In genomic region chr19:35013047-35013819, GRCh38 we compare ENCODE assay signal across 8 cellular contexts. TPM values are rescaled to one million over a fixed set of nuclear protein-coding genes. Genes with fewer than 3 reads are reported as not detected.
DNase-seq lines count a peak whose midpoint lies in the region; ATAC-seq and TF ChIP-seq lines count a peak whose summit lies in the region.

No MANE protein-coding gene starts in this region.

- no peaks in the 10 kb centered on the region for H3K9me3 ChIP-seq in A673 (ENCODE audit: low read depth, low read length, poor library complexity, severe bottlenecking)
- H3K9me3 ChIP-seq in Peyer's patch = no peaks in the 10 kb centered on the region
- H3K9me3 ChIP-seq in parathyroid adenoma (ENCODE audit: control insufficient read depth, low read length) = no peaks in the 10 kb centered on the region

- intact Hi-C loops in A673 (cut with micrococcal nuclease; ENCODE audit: unreplicated experiment) = loop anchor here (10.0 kb wide), 1 partner anchor 178 kb away; no protein-coding TSS in a partner anchor

- H3K36me3 ChIP-seq in A673 (ENCODE audit: insufficient read depth, low read length, poor library complexity, severe bottlenecking) (peaks cover 72% of the 10 kb centered on the region), Peyer's patch (peaks cover 0 to 57% (median 0%) of the 10 kb centered on the region in 3 donors), parathyroid adenoma (ENCODE audit: control insufficient read depth, insufficient read depth, low read length) (no peaks in the 10 kb centered on the region)

- peaks cover 100% of the 10 kb centered on the region for H3K36me3 Mint-ChIP-seq in activated T-helper 17 cell treated with anti-CD3 and anti-CD28 coated beads, Interleukin-2, amount 50 U/mL, for 72 hours (ENCODE audit: low read depth)
- H3K36me3 Mint-ChIP-seq in type B pancreatic cell = peaks cover 14% of the 10 kb centered on the region

- no peak overlapping the region for H3K4me2 ChIP-seq in parathyroid adenoma (ENCODE audit: low read length)

- H3K79me2 ChIP-seq in parathyroid adenoma = peaks cover 5% of the 10 kb centered on the region

- H2AFZ ChIP-seq in parathyroid adenoma = no peak overlapping the region

- H3K4me3 Mint-ChIP-seq in activated T-helper 17 cell treated with anti-CD3 and anti-CD28 coated beads, Interleukin-2, amount 50 U/mL, for 72 hours = peak overlapping the region; percentile 71
- H3K4me3 Mint-ChIP-seq in type B pancreatic cell = no peak overlapping the region

- POLR2A ChIA-PET in A673 (lab: Charles Lee; ENCODE audit: low non-redundant PET) = no interaction called here

- peak overlapping the region; percentile 96 for H3K27ac Mint-ChIP-seq in activated T-helper 17 cell treated with anti-CD3 and anti-CD28 coated beads, Interleukin-2, amount 50 U/mL, for 72 hours
- no peak overlapping the region for H3K27ac Mint-ChIP-seq in type B pancreatic cell

- no peak overlapping the region for H3K9ac ChIP-seq in parathyroid adenoma

- H3K27ac ChIP-seq in A673 (ENCODE audit: low read depth, low read length, poor library complexity, severe bottlenecking) (no peak overlapping the region), Peyer's patch (peak overlapping the region in 3 of 4 donors; percentile 24 to 69 (median 54)), parathyroid adenoma (no peak overlapping the region)

- H3K4me1 ChIP-seq in A673 (ENCODE audit: insufficient read depth, low read length, poor library complexity, severe bottlenecking) = no peaks in the 10 kb centered on the region
- peaks cover 0 to 32% (median 17%) of the 10 kb centered on the region in 4 donors for H3K4me1 ChIP-seq in Peyer's patch
- H3K4me1 ChIP-seq in parathyroid adenoma = no peaks in the 10 kb centered on the region

- ATAC-seq in activated T-helper 17 cell treated with anti-CD3 and anti-CD28 coated beads, Interleukin-2, amount 50 U/mL, for 72 hours (replicated peaks) = peak; percentile 75
- no peak for ATAC-seq in HG02610 (IDR thresholded peaks at IDR 0.05; ENCODE audit: unreplicated experiment)

- no TSS peak for BruUV-seq in A673 (replicated peaks; lab: Mats Ljungman, UMichigan)

- peaks cover 32% of the 10 kb centered on the region for H3K4me1 Mint-ChIP-seq in activated T-helper 17 cell treated with anti-CD3 and anti-CD28 coated beads, Interleukin-2, amount 50 U/mL, for 72 hours
- peaks cover 5% of the 10 kb centered on the region for H3K4me1 Mint-ChIP-seq in type B pancreatic cell (ENCODE audit: unreplicated experiment)

- peak in 1 of 2 donors; percentile 19 for TF ChIP-seq POLR2A in Peyer's patch (IDR thresholded peaks at IDR 0.05)

- DNase-seq in A673 (ENCODE audit: low spot score) (peak; percentile 71), GM20000 (ENCODE audit: low spot score) (peak; percentile 92), Peyer's patch (peak; percentile 75 to 87 (median 85)), fibroblast of the conjunctiva (ENCODE audit: low read depth) (peak; percentile 34), type B pancreatic cell (ENCODE audit: extremely low spot score, unreplicated experiment) (peak; percentile 83)

- no peaks in the 10 kb centered on the region for H3K27me3 Mint-ChIP-seq in activated T-helper 17 cell treated with anti-CD3 and anti-CD28 coated beads, Interleukin-2, amount 50 U/mL, for 72 hours
- H3K27me3 Mint-ChIP-seq in type B pancreatic cell = no peaks in the 10 kb centered on the region

- H3K9me3 Mint-ChIP-seq in activated T-helper 17 cell treated with anti-CD3 and anti-CD28 coated beads, Interleukin-2, amount 50 U/mL, for 72 hours = no peaks in the 10 kb centered on the region
- no peaks in the 10 kb centered on the region for H3K9me3 Mint-ChIP-seq in type B pancreatic cell

- H3K4me3 ChIP-seq in A673 (ENCODE audit: low read depth, low read length, poor library complexity, severe bottlenecking) (no peak overlapping the region), Peyer's patch (no peak overlapping the region), parathyroid adenoma (ENCODE audit: low read depth, low read length) (no peak overlapping the region)

- CTCF ChIA-PET in A673 (lab: Charles Lee) = interaction anchor here (0.5 to 0.8 kb wide), 3 partner anchors 41 to 1202 kb away, joined by 3 to 4 read pairs (median 3); partner anchors contain the start of gene ZNF146

- TF ChIP-seq CTCF in A673 (conservative IDR thresholded peaks at IDR 0.05; ENCODE audit: low read depth, low read length) (peak; percentile 85), GM20000 (IDR thresholded peaks at IDR 0.05; ENCODE audit: extremely low read depth, missing control alignments) (peak; percentile 94), Peyer's patch (IDR thresholded peaks at IDR 0.05) (peak; percentile 93 to 99 (median 96)), parathyroid adenoma (IDR thresholded peaks at IDR 0.05) (peak; percentile 99), type B pancreatic cell (conservative IDR thresholded peaks at IDR 0.05) (peak; percentile 92)

- H3K27me3 ChIP-seq in A673 (replicated peaks; ENCODE audit: insufficient read depth, low read depth, low read length, poor library complexity) (no peaks in the 10 kb centered on the region), Peyer's patch (no peaks in the 10 kb centered on the region), parathyroid adenoma (ENCODE audit: control insufficient read depth, insufficient read depth, low read length) (no peaks in the 10 kb centered on the region)

RNA-seq across cellular contexts. Expression of gene GRAMD1A, which starts 13.1 kb away (rescaled TPM):
- total RNA-seq in A673 (2021) (87.3 and 101 TPM in 2 replicates), Peyer's patch (100 to 1,000 TPM in 1 of 4 donors, 10 to 100 TPM in 2, 1 to 10 TPM in 1; 6.0 to 135 (median 61.6) TPM), type B pancreatic cell (ENCODE audit: low replicate concordance) (35.2 and 79.6 TPM in 2 replicates)
- total RNA-seq in activated T-helper 17 cell treated with anti-CD3 and anti-CD28 coated beads, Interleukin-2, amount 50 U/mL, for 72 hours = 100 to 1,000 TPM; 123 to 183 TPM

RNA-seq across cellular contexts. Expression of gene SCN1B, which starts 17.0 kb away (rescaled TPM):
- total RNA-seq in A673 (2021) (2.0 and 2.3 TPM in 2 replicates), Peyer's patch (1 to 10 TPM; 2.8 to 9.1 (median 5.1) TPM), type B pancreatic cell (ENCODE audit: low replicate concordance) (0.88 and 1.1 TPM in 2 replicates)
- total RNA-seq in activated T-helper 17 cell treated with anti-CD3 and anti-CD28 coated beads, Interleukin-2, amount 50 U/mL, for 72 hours = 1 to 10 TPM in 1 of 2 donors, under 1 TPM in 1; 0.97 to 3.1 TPM

RNA-seq across cellular contexts. Expression of gene HPN, which starts 28.3 kb away (rescaled TPM):
- total RNA-seq in A673 (2021) = not detected in 2 replicates
- total RNA-seq in Peyer's patch = 1 to 10 TPM in 1 of 4 donors, under 1 TPM in 1, not detected in 2; 0.67 to 1.4 TPM
- under 1 TPM in 1 of 2 donors, not detected in 1; 0.48 TPM for total RNA-seq in activated T-helper 17 cell treated with anti-CD3 and anti-CD28 coated beads, Interleukin-2, amount 50 U/mL, for 72 hours
- 15.1 and 17.1 TPM in 2 replicates for total RNA-seq in type B pancreatic cell (ENCODE audit: low replicate concordance)

RNA-seq across cellular contexts. Expression of gene ZNF792, which starts 49.2 kb away (rescaled TPM):
- total RNA-seq in A673 (2021) (15.4 and 15.5 TPM in 2 replicates), Peyer's patch (10 to 100 TPM in 1 of 4 donors, 1 to 10 TPM in 3; 7.0 to 15.7 (median 7.4) TPM), type B pancreatic cell (ENCODE audit: low replicate concordance) (5.8 and 6.5 TPM in 2 replicates)
- total RNA-seq in activated T-helper 17 cell treated with anti-CD3 and anti-CD28 coated beads, Interleukin-2, amount 50 U/mL, for 72 hours = 1 to 10 TPM; 7.6 to 7.9 TPM

Comparison
In these comparisons a context has a peak if more than half of its experiments do, and no peak if none do; other contexts are left out.
1. DNase-seq: peak in every context shown above with its lines; median percentile 92 in GM20000; 85 in Peyer's patch; 83 in type B pancreatic cell; 71 in A673; 34 in fibroblast of the conjunctiva.
2. H3K27ac ChIP-seq: peak in Peyer's patch (3 of 4); none in A673 (single experiment) and parathyroid adenoma (single experiment).
3. Peak in every context shown above with its lines, with median percentiles within 50 percentile points of each other: CTCF ChIP-seq.